Comparison of ENCODE assay signal across 1 cellular context in genomic region chr3:50321146-50321843, GRCh38.
TF ChIP-seq lines count a peak whose summit lies in the region.

No MANE protein-coding gene starts in this region.

TF ChIP-seq in GM12878, 131 proteins besides CTCF, POLR2A, EP300 and RAD21 (continued from another document):
- TF ChIP-seq, protein P1, sequence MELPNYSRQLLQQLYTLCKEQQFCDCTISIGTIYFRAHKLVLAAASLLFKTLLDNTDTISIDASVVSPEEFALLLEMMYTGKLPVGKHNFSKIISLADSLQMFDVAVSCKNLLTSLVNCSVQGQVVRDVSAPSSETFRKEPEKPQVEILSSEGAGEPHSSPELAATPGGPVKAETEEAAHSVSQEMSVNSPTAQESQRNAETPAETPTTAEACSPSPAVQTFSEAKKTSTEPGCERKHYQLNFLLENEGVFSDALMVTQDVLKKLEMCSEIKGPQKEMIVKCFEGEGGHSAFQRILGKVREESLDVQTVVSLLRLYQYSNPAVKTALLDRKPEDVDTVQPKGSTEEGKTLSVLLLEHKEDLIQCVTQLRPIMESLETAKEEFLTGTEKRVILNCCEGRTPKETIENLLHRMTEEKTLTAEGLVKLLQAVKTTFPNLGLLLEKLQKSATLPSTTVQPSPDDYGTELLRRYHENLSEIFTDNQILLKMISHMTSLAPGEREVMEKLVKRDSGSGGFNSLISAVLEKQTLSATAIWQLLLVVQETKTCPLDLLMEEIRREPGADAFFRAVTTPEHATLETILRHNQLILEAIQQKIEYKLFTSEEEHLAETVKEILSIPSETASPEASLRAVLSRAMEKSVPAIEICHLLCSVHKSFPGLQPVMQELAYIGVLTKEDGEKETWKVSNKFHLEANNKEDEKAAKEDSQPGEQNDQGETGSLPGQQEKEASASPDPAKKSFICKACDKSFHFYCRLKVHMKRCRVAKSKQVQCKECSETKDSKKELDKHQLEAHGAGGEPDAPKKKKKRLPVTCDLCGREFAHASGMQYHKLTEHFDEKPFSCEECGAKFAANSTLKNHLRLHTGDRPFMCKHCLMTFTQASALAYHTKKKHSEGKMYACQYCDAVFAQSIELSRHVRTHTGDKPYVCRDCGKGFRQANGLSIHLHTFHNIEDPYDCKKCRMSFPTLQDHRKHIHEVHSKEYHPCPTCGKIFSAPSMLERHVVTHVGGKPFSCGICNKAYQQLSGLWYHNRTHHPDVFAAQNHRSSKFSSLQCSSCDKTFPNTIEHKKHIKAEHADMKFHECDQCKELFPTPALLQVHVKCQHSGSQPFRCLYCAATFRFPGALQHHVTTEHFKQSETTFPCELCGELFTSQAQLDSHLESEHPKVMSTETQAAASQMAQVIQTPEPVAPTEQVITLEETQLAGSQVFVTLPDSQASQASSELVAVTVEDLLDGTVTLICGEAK (IDR thresholded peaks at IDR 0.05; ENCODE audit: borderline replicate concordance), result peak; percentile 82; the same call in 1 of the 2 replicates
